8 cellular contexts compared by ENCODE assay signal in genomic region chr5:180090769-180091546, GRCh38.
A peak's percentile ranks its signal among the peaks of the same experiment; 100 is the strongest.
DNase-seq lines count a peak whose midpoint lies in the region; ATAC-seq, FAIRE-seq and TF ChIP-seq lines count a peak whose summit lies in the region.

No MANE protein-coding gene starts in this region.

- no peaks in the 10 kb centered on the region for H3K36me3 ChIP-seq in mucosa of rectum (ENCODE audit: control insufficient read depth in 2 of 2, insufficient read depth in 2 of 2, low read length in 2 of 2)

- peak overlapping the region; percentile 65 to 82 for H3K27ac Mint-ChIP-seq in effector memory CD8-positive, alpha-beta T cell

- peaks cover 2 to 7% of the 10 kb centered on the region in 2 donors for H3K4me1 ChIP-seq in mucosa of rectum (ENCODE audit: control insufficient read depth in 2 of 2, insufficient read depth in 2 of 2, low read length in 2 of 2)

- H3K4me1 Mint-ChIP-seq in effector memory CD8-positive, alpha-beta T cell (ENCODE audit: low read depth in 2 of 2) = peaks cover 6 to 12% of the 10 kb centered on the region in 2 donors

- no peak for FAIRE-seq in HTR-8/SVneo (lab: Jason Lieb, UNC)

- peaks cover 6% of the 10 kb centered on the region for H3K36me3 Mint-ChIP-seq in effector memory CD8-positive, alpha-beta T cell (ENCODE audit: insufficient read depth)

- H3K27me3 ChIP-seq in mucosa of rectum (ENCODE audit: control insufficient read depth in 2 of 2, insufficient read depth in 2 of 2, low read length in 2 of 2) = no peaks in the 10 kb centered on the region

- H3K27me3 Mint-ChIP-seq in effector memory CD8-positive, alpha-beta T cell = peaks cover 7 to 9% of the 10 kb centered on the region in 2 donors

- H3K27ac ChIP-seq in C4-2B = no peak overlapping the region
- no peak overlapping the region for H3K27ac ChIP-seq in mucosa of rectum (ENCODE audit: low read depth in 2 of 2, low read length in 2 of 2)

- H3K9me3 Mint-ChIP-seq in effector memory CD8-positive, alpha-beta T cell = no peaks in the 10 kb centered on the region

- DNase-seq in HTR-8/SVneo (ENCODE audit: insufficient read length, low spot score) (peak; percentile 47), SHP77 treated with DMSO at 0.1 percent for 48 hours (lab: John Stamatoyannopoulos, UW) (peak; percentile 57), GOT3 (lab: John Stamatoyannopoulos, UW) (no peak)
- no peak for DNase-seq in effector memory CD8-positive, alpha-beta T cell

- ATAC-seq in effector memory CD8-positive, alpha-beta T cell (replicated peaks) = no peak
- no peak for ATAC-seq in HG02642 (IDR thresholded peaks at IDR 0.05; ENCODE audit: poor library complexity, unreplicated experiment)
- ATAC-seq in GM18505 (IDR thresholded peaks at IDR 0.05; ENCODE audit: unreplicated experiment) = no peak

- peak; percentile 41 for TF ChIP-seq CTCF in C4-2B (conservative IDR thresholded peaks at IDR 0.05)

- TF ChIP-seq POLR2A in GM18505 (IDR thresholded peaks at IDR 0.05; ENCODE audit: borderline replicate concordance, extremely low read depth, insufficient read depth, insufficient read length) = no peak

- H3K4me3 ChIP-seq in mucosa of rectum (ENCODE audit: low read length in 2 of 2) = peak overlapping the region; percentile 59 to 63

- H3K9ac ChIP-seq in mucosa of rectum (ENCODE audit: low read depth in 1 of 2, low read length in 2 of 2) = peak overlapping the region in 1 of 2 donors; percentile 65

- H3K4me3 Mint-ChIP-seq in effector memory CD8-positive, alpha-beta T cell = peak overlapping the region; percentile 87 to 90

- no peaks in the 10 kb centered on the region for H3K9me3 ChIP-seq in mucosa of rectum (ENCODE audit: control insufficient read depth in 2 of 2, low read length in 2 of 2)

Comparison
In these comparisons a context has a peak if more than half of its experiments do, and no peak if none do; other contexts are left out.
1. DNase-seq: peak in HTR-8/SVneo (single experiment) and SHP77 treated with DMSO at 0.1 percent for 48 hours (single experiment); none in effector memory CD8-positive, alpha-beta T cell (0 of 3) and GOT3 (single experiment).